Comparison of ENCODE assay signal across 1 cellular context in genomic region chr12:40216516-40217288, GRCh38.
TF ChIP-seq lines count a peak whose summit lies in the region.

No MANE protein-coding gene starts in this region.

TF ChIP-seq in HepG2, 621 proteins besides CTCF, POLR2A, EP300 and RAD21 (continued from another document):
- TF ChIP-seq ZNF331 (CRISPR knock-in tag; IDR thresholded peaks at IDR 0.05), result no peak
TF ChIP-seq in HepG2: peak in this region for 0.
